ENCODE assay signal across 8 cellular contexts in the genomic region with DNA sequence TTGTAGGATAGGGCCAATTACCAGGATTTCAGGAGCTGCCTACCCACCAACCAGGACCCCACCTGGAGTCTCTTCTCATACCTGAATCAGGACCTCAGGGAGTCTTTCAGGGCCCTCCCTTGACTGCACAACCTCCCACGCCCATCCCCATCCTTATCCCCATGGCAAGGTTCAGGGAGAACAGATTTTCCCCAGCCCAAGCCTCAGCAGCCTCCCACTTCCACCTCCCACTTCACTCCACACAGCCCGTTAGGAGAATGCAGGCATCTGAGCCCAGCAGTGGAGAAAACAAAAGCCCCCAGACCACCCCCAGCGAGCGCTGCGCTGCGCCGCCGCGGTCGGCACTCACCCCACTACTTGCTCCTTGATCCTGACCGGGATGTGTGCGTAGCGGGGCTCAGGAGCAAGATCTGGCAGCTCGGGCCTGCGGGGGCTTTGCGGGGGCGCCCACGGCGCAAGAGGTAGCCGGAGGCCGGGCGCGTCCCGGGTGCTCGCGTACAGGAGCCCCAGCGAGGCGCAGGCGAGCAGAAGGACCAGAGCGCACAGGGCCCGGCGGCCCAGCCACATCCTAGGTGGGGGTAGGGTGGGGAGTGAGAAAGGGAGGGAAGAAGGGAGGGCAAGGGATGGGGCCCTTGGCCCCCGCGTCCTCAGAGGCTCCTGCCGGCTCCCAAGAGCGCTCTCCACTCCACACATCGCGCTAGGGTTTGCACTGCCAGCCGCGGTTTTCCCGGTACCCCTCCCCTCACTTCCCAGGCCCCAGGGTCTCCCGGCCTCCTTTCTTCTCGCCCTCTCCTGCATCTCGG. TPM values are rescaled to one million over a fixed set of nuclear protein-coding genes. Genes with fewer than 3 reads are reported as not detected.
A peak's percentile ranks its signal among the peaks of the same experiment; 100 is the strongest.
DNase-seq lines count a peak whose midpoint lies in the region; ATAC-seq and TF ChIP-seq lines count a peak whose summit lies in the region.

No MANE protein-coding gene starts in this region.

- H3K4me1 Mint-ChIP-seq in CD4-positive, alpha-beta memory T cell, result peaks cover 10 to 18% (median 12%) of the 10 kb centered on the region in 4 donors
- H3K4me1 Mint-ChIP-seq in naive B cell, result peaks cover 18 to 34% (median 20%) of the 10 kb centered on the region in 3 donors

- peaks cover 18% of the 10 kb centered on the region for H3K4me1 ChIP-seq in CD4-positive, alpha-beta memory T cell (ENCODE audit: insufficient read depth, low read length)
- peaks cover 3% of the 10 kb centered on the region for H3K4me1 ChIP-seq in colonic mucosa

- H3K9ac ChIP-seq in colonic mucosa (ENCODE audit: low read depth in 2 of 2, low read length in 2 of 2), result no peak overlapping the region

- no peak overlapping the region for H3K27ac ChIP-seq in CD4-positive, alpha-beta memory T cell (ENCODE audit: low read depth, low read length)
- no peak overlapping the region for H3K27ac ChIP-seq in colonic mucosa

- no peaks in the 10 kb centered on the region for H3K9me3 Mint-ChIP-seq in CD4-positive, alpha-beta memory T cell
- no peaks in the 10 kb centered on the region for H3K9me3 Mint-ChIP-seq in naive B cell

- ATAC-seq in naive B cell (ENCODE audit: low read depth in 2 of 2) (no peak), HG02981 (IDR thresholded peaks at IDR 0.05; ENCODE audit: unreplicated experiment) (no peak)

- no peaks in the 10 kb centered on the region for H3K9me3 ChIP-seq in CD4-positive, alpha-beta memory T cell (ENCODE audit: control insufficient read depth in 1 of 2, low read length in 2 of 2)
- H3K9me3 ChIP-seq in colonic mucosa, result no peaks in the 10 kb centered on the region

- H3K27me3 Mint-ChIP-seq in CD4-positive, alpha-beta memory T cell, result peaks cover 39 to 52% of the 10 kb centered on the region in 2 donors
- H3K27me3 Mint-ChIP-seq in naive B cell, result peaks cover 38 to 78% (median 62%) of the 10 kb centered on the region in 3 donors

- DNase-seq in CD4-positive, alpha-beta memory T cell, result no peak
- DNase-seq in NCI-H146 treated with DMSO at 0.1 percent for 48 hours (lab: John Stamatoyannopoulos, UW; ENCODE audit: unreplicated experiment) (peak; percentile 9), colonic mucosa (no peak), naive B cell (no peak), Kasumi-1 (lab: John Stamatoyannopoulos, UW) (no peak), Ammon's horn (ENCODE audit: low spot score) (no peak), NCI-H2107 treated with DMSO at 0.1 percent for 48 hours (lab: John Stamatoyannopoulos, UW; ENCODE audit: unreplicated experiment) (no peak)

- H3K36me3 Mint-ChIP-seq in CD4-positive, alpha-beta memory T cell, result no peaks in the 10 kb centered on the region
- H3K36me3 Mint-ChIP-seq in naive B cell, result no peaks in the 10 kb centered on the region

- TF ChIP-seq CTCF in colonic mucosa (IDR thresholded peaks at IDR 0.05), result no peak

- CTCF ChIA-PET in CD4-positive, alpha-beta memory T cell (lab: Charles Lee; ENCODE audit: partially characterized antibody), result interaction anchor here (1.6 to 10.7 kb wide), 3 partner anchors 11 to 49 kb away, joined by 4 to 124 read pairs (median 29); no protein-coding TSS in a partner anchor

- no peak overlapping the region for H3K4me3 ChIP-seq in CD4-positive, alpha-beta memory T cell (ENCODE audit: low read length in 2 of 2)
- H3K4me3 ChIP-seq in colonic mucosa, result peak overlapping the region; percentile 40

- POLR2A ChIA-PET in CD4-positive, alpha-beta memory T cell (lab: Charles Lee; ENCODE audit: partially characterized antibody), result no interaction called here

- no peaks in the 10 kb centered on the region for H3K36me3 ChIP-seq in CD4-positive, alpha-beta memory T cell (ENCODE audit: insufficient read depth, low read length)
- no peaks in the 10 kb centered on the region for H3K36me3 ChIP-seq in colonic mucosa

- peak overlapping the region; percentile 27 to 85 (median 65) for H3K4me3 Mint-ChIP-seq in CD4-positive, alpha-beta memory T cell
- H3K4me3 Mint-ChIP-seq in naive B cell, result peak overlapping the region; percentile 18 to 81 (median 74)

- H3K27me3 ChIP-seq in CD4-positive, alpha-beta memory T cell (ENCODE audit: insufficient read depth, low read length), result peaks cover 32% of the 10 kb centered on the region
- H3K27me3 ChIP-seq in colonic mucosa, result peaks cover 56% of the 10 kb centered on the region

- H3K27ac Mint-ChIP-seq in CD4-positive, alpha-beta memory T cell, result no peak overlapping the region
- peak overlapping the region in 2 of 6 donors; percentile 75 to 95 for H3K27ac Mint-ChIP-seq in naive B cell

- intact Hi-C loops in CD4-positive, alpha-beta memory T cell (cut with micrococcal nuclease), result no loop called here
- intact Hi-C loops in colonic mucosa (cut with DNase I), result no loop called here

RNA-seq across cellular contexts. Expression of gene B4GALNT1, which starts 1.2 kb away (rescaled TPM):
- not detected for total RNA-seq in CD4-positive, alpha-beta memory T cell
- not detected for polyA plus RNA-seq in CD4-positive, alpha-beta memory T cell
- under 1 TPM; 0.32 to 0.88 TPM for total RNA-seq in colonic mucosa
- not detected for polyA plus RNA-seq in naive B cell (ENCODE audit: low read depth in 6 of 6)

RNA-seq across cellular contexts. Expression of gene ARHGEF25, which starts 20.5 kb away (rescaled TPM):
- total RNA-seq in CD4-positive, alpha-beta memory T cell, result under 1 TPM; 0.47 to 0.67 TPM
- not detected for polyA plus RNA-seq in CD4-positive, alpha-beta memory T cell
- 10 to 100 TPM in 1 of 2 donors, 1 to 10 TPM in 1; 2.4 to 12.8 TPM for total RNA-seq in colonic mucosa
- not detected for polyA plus RNA-seq in naive B cell (ENCODE audit: low read depth in 6 of 6)

RNA-seq across cellular contexts. Expression of gene DTX3, which starts 27.1 kb away (rescaled TPM):
- total RNA-seq in CD4-positive, alpha-beta memory T cell, result 10 to 100 TPM; 33.8 to 37.1 TPM
- 1 to 10 TPM; 4.2 to 6.2 TPM for polyA plus RNA-seq in CD4-positive, alpha-beta memory T cell
- total RNA-seq in colonic mucosa, result 1 to 10 TPM; 3.4 to 7.4 TPM
- polyA plus RNA-seq in naive B cell (ENCODE audit: low read depth in 6 of 6), result under 1 TPM in 5 of 6 donors, not detected in 1; 0.16 to 0.53 (median 0.29) TPM

RNA-seq across cellular contexts. Expression of gene PIP4K2C, which starts 40.8 kb away (rescaled TPM):
- total RNA-seq in CD4-positive, alpha-beta memory T cell, result 10 to 100 TPM; 32.4 to 36.0 TPM
- 10 to 100 TPM; 30.4 to 45.0 TPM for polyA plus RNA-seq in CD4-positive, alpha-beta memory T cell
- total RNA-seq in colonic mucosa, result 10 to 100 TPM; 43.6 to 60.2 TPM
- 10 to 100 TPM; 15.8 to 42.0 (median 19.1) TPM for polyA plus RNA-seq in naive B cell (ENCODE audit: low read depth in 6 of 6)

Comparison
In these comparisons a context has a peak if more than half of its experiments do, and no peak if none do; other contexts are left out.
1. RNA of gene DTX3, which starts 27.1 kb away (total RNA-seq): 33.8 to 37.1 TPM in CD4-positive, alpha-beta memory T cell; 3.4 to 7.4 TPM in colonic mucosa; every median in the first group is over 4 times any median in the second.